9 cellular contexts compared by ENCODE assay signal in genomic region chr11:114159320-114159719, GRCh38.
DNase-seq lines count a peak whose midpoint lies in the region; ATAC-seq and TF ChIP-seq lines count a peak whose summit lies in the region.
"Had no signal": no experiment of that assay in that cellular context is flagged by ENCODE, and none has a peak within 500 bp of the region (broad histone marks: within the 10 kb centered on the region; RNA-seq: fewer than 3 reads in every experiment).

No MANE protein-coding gene starts in this region.

- DNase-seq in Right ventricle myocardium inferior (ENCODE audit: missing footprints), result peak; percentile 65
- DNase-seq in left cardiac atrium, result no peak
- peak in 1 of 9 donors; percentile 15 for DNase-seq in naive thymus-derived CD4-positive, alpha-beta T cell
- no peak for DNase-seq in upper lobe of right lung
- no peak for DNase-seq in SHP77 (lab: John Stamatoyannopoulos, UW)
- no peak for DNase-seq in mucosa of gallbladder (ENCODE audit: low spot score)

- peak overlapping the region; percentile 88 to 98 (median 93) for H3K27ac Mint-ChIP-seq in naive thymus-derived CD4-positive, alpha-beta T cell

- peak overlapping the region; percentile 100 for H3K27ac ChIP-seq in cingulate gyrus (ENCODE audit: low read depth, low read length)
- H3K27ac ChIP-seq in naive thymus-derived CD4-positive, alpha-beta T cell (ENCODE audit: low read depth, low read length), result peak overlapping the region; percentile 62
- H3K27ac ChIP-seq in upper lobe of right lung, result peak overlapping the region; percentile 85
- H3K27ac ChIP-seq: SJCRH30 had no signal

- no peaks in the 10 kb centered on the region for H3K9me3 ChIP-seq in naive thymus-derived CD4-positive, alpha-beta T cell (ENCODE audit: control insufficient read depth in 2 of 3, low read length in 3 of 3)
- no peaks in the 10 kb centered on the region for H3K9me3 ChIP-seq in upper lobe of right lung
- H3K9me3 ChIP-seq: SJCRH30 had no signal

- peaks cover 0 to 15% (median 0%) of the 10 kb centered on the region in 5 donors for H3K36me3 Mint-ChIP-seq in naive thymus-derived CD4-positive, alpha-beta T cell

- H3K36me3 ChIP-seq in naive thymus-derived CD4-positive, alpha-beta T cell (ENCODE audit: control insufficient read depth in 2 of 3, insufficient read depth in 3 of 3, low read length in 3 of 3), result no peaks in the 10 kb centered on the region
- peaks cover 31% of the 10 kb centered on the region for H3K36me3 ChIP-seq in upper lobe of right lung
- H3K36me3 ChIP-seq: SJCRH30 had no signal

- H3K4me1 Mint-ChIP-seq in naive thymus-derived CD4-positive, alpha-beta T cell, result peaks cover 56 to 98% (median 88%) of the 10 kb centered on the region in 7 donors

- H3K4me3 Mint-ChIP-seq in naive thymus-derived CD4-positive, alpha-beta T cell, result peak overlapping the region; percentile 53 to 85 (median 78)

- no peaks in the 10 kb centered on the region for H3K27me3 ChIP-seq in naive thymus-derived CD4-positive, alpha-beta T cell (ENCODE audit: control insufficient read depth in 2 of 2, insufficient read depth in 2 of 2, low read length in 2 of 2)
- no peaks in the 10 kb centered on the region for H3K27me3 ChIP-seq in upper lobe of right lung
- H3K27me3 ChIP-seq: SJCRH30 had no signal

- CTCF ChIA-PET in naive thymus-derived CD4-positive, alpha-beta T cell (lab: Charles Lee), result interaction anchor here (0.7 to 6.1 kb wide), 13 partner anchors 10 to 247 kb away, joined by 3 to 47 read pairs (median 5); partner anchors contain the start of gene ZBTB16

- H3K4me3 ChIP-seq in naive thymus-derived CD4-positive, alpha-beta T cell (ENCODE audit: low read length), result peak overlapping the region; percentile 19
- H3K4me3 ChIP-seq in upper lobe of right lung, result no peak overlapping the region
- H3K4me3 ChIP-seq: SJCRH30 had no signal

- no peaks in the 10 kb centered on the region for H3K27me3 Mint-ChIP-seq in naive thymus-derived CD4-positive, alpha-beta T cell

- H3K9me3 Mint-ChIP-seq in naive thymus-derived CD4-positive, alpha-beta T cell, result peaks cover 0 to 6% (median 0%) of the 10 kb centered on the region in 11 donors

- no peak for ATAC-seq in Right ventricle myocardium inferior
- ATAC-seq in left cardiac atrium, result no peak
- no peak for ATAC-seq in naive thymus-derived CD4-positive, alpha-beta T cell
- ATAC-seq in upper lobe of right lung, result no peak
- no peak for ATAC-seq in HG03108 (IDR thresholded peaks at IDR 0.05; ENCODE audit: unreplicated experiment)

- peaks cover 23 to 63% of the 10 kb centered on the region in 2 donors for H3K4me1 ChIP-seq in naive thymus-derived CD4-positive, alpha-beta T cell (ENCODE audit: control insufficient read depth in 2 of 2, insufficient read depth in 2 of 2, low read length in 2 of 2)
- peaks cover 93% of the 10 kb centered on the region for H3K4me1 ChIP-seq in upper lobe of right lung

- intact Hi-C loops in Right ventricle myocardium inferior (cut with DNase I), result no loop called here
- intact Hi-C loops in left cardiac atrium (cut with DNase I), result no loop called here
- intact Hi-C loops in naive thymus-derived CD4-positive, alpha-beta T cell (cut with micrococcal nuclease), result no loop called here
- intact Hi-C loops in upper lobe of right lung (cut with DNase I), result no loop called here

- TF ChIP-seq CTCF in upper lobe of right lung (IDR thresholded peaks at IDR 0.05), result no peak

- POLR2A ChIA-PET in naive thymus-derived CD4-positive, alpha-beta T cell (lab: Charles Lee), result interaction anchor here (0.5 to 20.6 kb wide), 8 partner anchors 9 to 101 kb away, joined by 3 to 363 read pairs (median 4); partner anchors contain the start of gene ZBTB16
